ENCODE assay signal across 1 cellular context in the genomic region with DNA sequence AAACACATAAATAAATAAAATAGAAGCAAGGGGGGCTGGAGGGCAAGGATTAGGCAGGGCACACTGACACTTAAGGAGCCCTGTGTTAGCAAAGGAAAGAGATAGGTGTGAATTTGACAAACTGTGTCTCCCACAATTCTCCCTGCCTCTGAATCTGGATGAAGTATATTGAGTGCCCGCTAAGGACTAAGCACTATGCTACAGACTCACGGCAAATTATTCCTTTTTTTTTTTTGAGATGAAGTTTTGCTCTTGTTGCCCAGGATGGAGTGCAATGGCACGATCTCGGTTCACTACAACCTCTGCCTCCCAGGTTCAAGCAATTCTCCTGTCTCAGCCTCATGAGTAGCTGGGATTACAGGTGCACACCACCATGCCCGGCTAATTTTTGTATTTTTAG.
TF ChIP-seq lines count a peak whose summit lies in the region.
"Not testable (repeated sequence)": the region's sequence is repeated elsewhere in the genome, so short reads cannot be mapped to it uniquely, and the experiment has no call there.

No MANE protein-coding gene starts in this region.

- POLR2A ChIA-PET in HEK293 (lab: Yijun Ruan, JAX) = not testable (repeated sequence)

- TF ChIP-seq CTCF in HEK293 (tag by site-specific recombination; IDR thresholded peaks at IDR 0.05) = not testable (repeated sequence)

- not testable (repeated sequence) for H3K4me1 ChIP-seq in HEK293 (ENCODE audit: control insufficient read depth, insufficient read depth, low read length)

- not testable (repeated sequence) for H3K4me3 ChIP-seq in HEK293 (ENCODE audit: low read depth, low read length)

- not testable (repeated sequence) for H3K9me3 ChIP-seq in HEK293 (ENCODE audit: control insufficient read depth, insufficient read depth, low read depth, low read length)

- CTCF ChIA-PET in HEK293 (lab: Yijun Ruan, JAX) = interaction anchor here (1.0 kb wide), 1 partner anchor 44 kb away, joined by 3 read pairs; no protein-coding TSS in a partner anchor

- not testable (repeated sequence) for H3K27ac ChIP-seq in HEK293 (ENCODE audit: extremely low read depth, low read depth, low read length)

- not testable (repeated sequence) for H3K36me3 ChIP-seq in HEK293 (ENCODE audit: control insufficient read depth in 2 of 2, insufficient read depth in 1 of 2, low read length in 2 of 2)

TF ChIP-seq in HEK293, 187 proteins besides CTCF, POLR2A, EP300 and RAD21:
- peak; percentile 98 for TF ChIP-seq ZNF157 (tag by site-specific recombination; IDR thresholded peaks at IDR 0.05)
